16 cellular contexts compared by ENCODE assay signal in the genomic region with DNA sequence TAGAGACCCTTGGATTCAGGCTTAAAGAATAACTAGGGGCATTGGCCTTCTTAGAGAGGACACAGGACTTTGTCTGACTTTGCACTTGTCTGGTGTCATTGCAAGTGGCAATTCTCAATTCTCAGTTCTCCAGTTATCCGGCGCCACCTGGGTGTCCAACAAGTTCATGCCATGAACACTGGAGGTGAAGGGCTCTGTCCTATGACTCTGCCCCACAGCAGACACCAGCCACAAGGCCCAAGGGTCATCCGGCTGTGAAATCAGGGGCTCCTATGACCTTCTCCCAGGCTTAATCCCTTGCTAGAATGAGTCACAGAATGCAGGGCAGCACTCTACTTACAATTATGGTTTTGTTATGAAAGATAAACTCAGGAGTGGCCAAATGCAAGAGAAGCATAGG.
DNase-seq lines count a peak whose midpoint lies in the region; ATAC-seq and TF ChIP-seq lines count a peak whose summit lies in the region.
"Had no signal": no experiment of that assay in that cellular context is flagged by ENCODE, and none has a peak within 500 bp of the region (broad histone marks: within the 10 kb centered on the region; RNA-seq: fewer than 3 reads in every experiment).

No MANE protein-coding gene starts in this region.

- no peak overlapping the region for H3K27ac Mint-ChIP-seq in activated CD8-positive, alpha-beta memory T cell treated with anti-CD3 and anti-CD28 coated beads, Interleukin-2, amount 10 ng/mL, durations not matched to agents 7 days and 5 days
- no peak overlapping the region for H3K27ac Mint-ChIP-seq in activated CD8-positive, alpha-beta T cell treated with anti-CD3 and anti-CD28 coated beads for 36 hours
- H3K27ac Mint-ChIP-seq: activated B cell treated with CpG ODN at 0.5 μM for 24 hours had no signal

- H3K79me2 ChIP-seq in osteoblast (ENCODE audit: insufficient read depth, low read length): no peaks in the 10 kb centered on the region

- H3K9me3 Mint-ChIP-seq in activated CD8-positive, alpha-beta memory T cell treated with anti-CD3 and anti-CD28 coated beads, Interleukin-2, amount 10 ng/mL, durations not matched to agents 7 days and 5 days (ENCODE audit: low read depth): no peaks in the 10 kb centered on the region
- no peaks in the 10 kb centered on the region for H3K9me3 Mint-ChIP-seq in activated CD8-positive, alpha-beta T cell treated with anti-CD3 and anti-CD28 coated beads for 36 hours
- H3K9me3 Mint-ChIP-seq: activated B cell treated with CpG ODN at 0.5 μM for 24 hours; naive thymus-derived CD8-positive, alpha-beta T cell had no signal

- H3K36me3 Mint-ChIP-seq in activated CD8-positive, alpha-beta memory T cell treated with anti-CD3 and anti-CD28 coated beads, Interleukin-2, amount 10 ng/mL, durations not matched to agents 7 days and 5 days: no peaks in the 10 kb centered on the region
- H3K36me3 Mint-ChIP-seq in activated CD8-positive, alpha-beta T cell treated with anti-CD3 and anti-CD28 coated beads for 36 hours (ENCODE audit: low read depth): no peaks in the 10 kb centered on the region
- H3K36me3 Mint-ChIP-seq: naive thymus-derived CD8-positive, alpha-beta T cell had no signal

- peak; percentile 50 for DNase-seq in activated CD8-positive, alpha-beta memory T cell treated with anti-CD3 and anti-CD28 coated beads, Interleukin-2, amount 10 ng/mL, durations not matched to agents 7 days and 5 days
- no peak for DNase-seq in activated CD8-positive, alpha-beta memory T cell treated with anti-CD3 and anti-CD28 coated beads, Interleukin-2, amount 50 U/mL, for 48 hours
- DNase-seq in HT-29 (ENCODE audit: low spot score) (peak; percentile 30), osteoblast (ENCODE audit: insufficient read length, low spot score, missing footprints) (no peak), omental fat pad (ENCODE audit: low spot score) (no peak)
- peak; percentile 26 for DNase-seq in activated CD8-positive, alpha-beta T cell treated with anti-CD3 and anti-CD28 coated beads for 36 hours
- no peak for DNase-seq in activated CD4-positive, CD25-positive, alpha-beta regulatory T cell treated with anti-CD3 and anti-CD28 coated beads, Interleukin-2, amount 50 U/mL, for 72 hours
- DNase-seq: activated B cell treated with CpG ODN at 0.5 μM for 24 hours; activated gamma-delta T cell treated with Interleukin-2 at 50 U/mL for 16 hours; IMR-90; islet precursor cell; naive thymus-derived CD8-positive, alpha-beta T cell; NCI-H2171 treated with DMSO at 0.1 percent for 48 hours; stimulated activated CD8-positive, alpha-beta memory T cell treated with anti-CD3 and anti-CD28 coated beads, Interleukin-4, amount 100 ng/mL, for 48 hours had no signal

- no peaks in the 10 kb centered on the region for H4K20me1 ChIP-seq in osteoblast (ENCODE audit: insufficient read depth, low read length)

- peaks cover 26% of the 10 kb centered on the region for H3K4me1 Mint-ChIP-seq in activated CD8-positive, alpha-beta memory T cell treated with anti-CD3 and anti-CD28 coated beads, Interleukin-2, amount 10 ng/mL, durations not matched to agents 7 days and 5 days
- peaks cover 28% of the 10 kb centered on the region for H3K4me1 Mint-ChIP-seq in activated CD8-positive, alpha-beta T cell treated with anti-CD3 and anti-CD28 coated beads for 36 hours (ENCODE audit: low read depth)

- no peaks in the 10 kb centered on the region for H3K27me3 ChIP-seq in osteoblast (ENCODE audit: insufficient read depth, low read length)

- H3K4me2 ChIP-seq in osteoblast (ENCODE audit: insufficient read depth, low read length): no peak overlapping the region

- CTCF ChIA-PET in activated CD8-positive, alpha-beta memory T cell treated with anti-CD3 and anti-CD28 coated beads, Interleukin-2, amount 10 ng/mL, durations not matched to agents 7 days and 5 days (lab: Charles Lee): no interaction called here
- CTCF ChIA-PET in activated CD8-positive, alpha-beta T cell treated with anti-CD3 and anti-CD28 coated beads for 36 hours (lab: Charles Lee): no interaction called here

- POLR2A ChIA-PET in activated CD8-positive, alpha-beta T cell treated with anti-CD3 and anti-CD28 coated beads for 36 hours (lab: Charles Lee): no interaction called here

- no peak overlapping the region for H2AFZ ChIP-seq in osteoblast (ENCODE audit: low read length)

- intact Hi-C loops in activated CD8-positive, alpha-beta T cell treated with anti-CD3 and anti-CD28 coated beads for 36 hours (cut with micrococcal nuclease): no loop called here

- peaks cover 20% of the 10 kb centered on the region for H3K4me1 ChIP-seq in osteoblast (ENCODE audit: insufficient read depth, low read length)

- peaks cover 20% of the 10 kb centered on the region for H3K27me3 Mint-ChIP-seq in activated CD8-positive, alpha-beta memory T cell treated with anti-CD3 and anti-CD28 coated beads, Interleukin-2, amount 10 ng/mL, durations not matched to agents 7 days and 5 days
- H3K27me3 Mint-ChIP-seq in activated CD8-positive, alpha-beta T cell treated with anti-CD3 and anti-CD28 coated beads for 36 hours: no peaks in the 10 kb centered on the region
- H3K27me3 Mint-ChIP-seq: activated B cell treated with CpG ODN at 0.5 μM for 24 hours had no signal

- H3K27ac ChIP-seq in osteoblast (ENCODE audit: low read depth, low read length): no peak overlapping the region
- H3K27ac ChIP-seq: skin epidermis had no signal

- H3K9me3 ChIP-seq in osteoblast (ENCODE audit: low read depth, low read length): no peaks in the 10 kb centered on the region

- ATAC-seq in activated CD8-positive, alpha-beta memory T cell treated with anti-CD3 and anti-CD28 coated beads, Interleukin-2, amount 10 ng/mL, durations not matched to agents 7 days and 5 days: no peak
- no peak for ATAC-seq in activated CD8-positive, alpha-beta T cell treated with anti-CD3 and anti-CD28 coated beads for 36 hours
- ATAC-seq in omental fat pad (ENCODE audit: low FRiP score) (no peak), HG03520 (IDR thresholded peaks at IDR 0.05; ENCODE audit: unreplicated experiment) (no peak)
- ATAC-seq: naive thymus-derived CD8-positive, alpha-beta T cell had no signal

- no peaks in the 10 kb centered on the region for H3K36me3 ChIP-seq in osteoblast (ENCODE audit: insufficient read depth, low read length)

- no peak overlapping the region for H3K4me3 Mint-ChIP-seq in activated CD8-positive, alpha-beta memory T cell treated with anti-CD3 and anti-CD28 coated beads, Interleukin-2, amount 10 ng/mL, durations not matched to agents 7 days and 5 days
- H3K4me3 Mint-ChIP-seq in activated CD8-positive, alpha-beta T cell treated with anti-CD3 and anti-CD28 coated beads for 36 hours: no peak overlapping the region
- H3K4me3 Mint-ChIP-seq: activated B cell treated with CpG ODN at 0.5 μM for 24 hours; naive thymus-derived CD8-positive, alpha-beta T cell had no signal

- no peak overlapping the region for H3K4me3 ChIP-seq in osteoblast (ENCODE audit: insufficient read depth, low read length)
- H3K4me3 ChIP-seq: skin epidermis had no signal

- no peak for TF ChIP-seq CTCF in activated CD8-positive, alpha-beta T cell treated with anti-CD3 and anti-CD28 coated beads for 36 hours (IDR thresholded peaks at IDR 0.05)
- TF ChIP-seq CTCF in osteoblast (IDR thresholded peaks at IDR 0.05; ENCODE audit: extremely low read depth, low read depth, low read length) (peak; percentile 17), omental fat pad (IDR thresholded peaks at IDR 0.05) (no peak)

Comparison
In these comparisons a context has a peak if more than half of its experiments do, and no peak if none do; other contexts are left out.
1. DNase-seq: peak in activated CD8-positive, alpha-beta memory T cell treated with anti-CD3 and anti-CD28 coated beads, Interleukin-2, amount 10 ng/mL, durations not matched to agents 7 days and 5 days (single experiment), HT-29 (single experiment) and activated CD8-positive, alpha-beta T cell treated with anti-CD3 and anti-CD28 coated beads for 36 hours (single experiment); none in activated CD8-positive, alpha-beta memory T cell treated with anti-CD3 and anti-CD28 coated beads, Interleukin-2, amount 50 U/mL, for 48 hours (single experiment), osteoblast (single experiment), omental fat pad (single experiment) and activated CD4-positive, CD25-positive, alpha-beta regulatory T cell treated with anti-CD3 and anti-CD28 coated beads, Interleukin-2, amount 50 U/mL, for 72 hours (single experiment).